8 cellular contexts compared by ENCODE assay signal in genomic region chr2:11344956-11345671, GRCh38. TPM values are rescaled to one million over a fixed set of nuclear protein-coding genes. Genes with fewer than 3 reads are reported as not detected.
DNase-seq lines count a peak whose midpoint lies in the region; ATAC-seq and TF ChIP-seq lines count a peak whose summit lies in the region.

No MANE protein-coding gene starts in this region.

- no peak overlapping the region for H2AFZ ChIP-seq in H9 (ENCODE audit: low read length)

- H3K14ac ChIP-seq in H9 (ENCODE audit: insufficient read depth, low read length): peak overlapping the region; percentile 65; the same call in 1 of the 2 replicates

- no peaks in the 10 kb centered on the region for H4K20me1 ChIP-seq in H9 (ENCODE audit: control insufficient read depth, insufficient read depth, insufficient read length)

- no peaks in the 10 kb centered on the region for H3K36me3 ChIP-seq in heart right ventricle

- peak overlapping the region; percentile 54 to 98 (median 94) for H3K4me3 ChIP-seq in heart right ventricle

- peak overlapping the region; percentile 85 for H3K4me2 ChIP-seq in H9 (ENCODE audit: insufficient read depth, insufficient read length, low read length)

- peak overlapping the region; percentile 76 to 87 for H3K4me3 Mint-ChIP-seq in H9
- H3K4me3 Mint-ChIP-seq in activated naive CD8-positive, alpha-beta T cell treated with anti-CD3 and anti-CD28 coated beads, Interleukin-2, amount 50 U/mL, for 24 hours: peak overlapping the region; percentile 73

- H3K79me2 ChIP-seq in H9 (ENCODE audit: insufficient read depth, low read length): peaks cover 15% of the 10 kb centered on the region

- no peak overlapping the region for H2BK12ac ChIP-seq in H9 (ENCODE audit: insufficient read length, low read depth, low read length)

- no CpG with 5 or more reads among the region's 58 CpGs for WGBS in H9 (ENCODE audit: extremely low coverage, insufficient read length, low lambda C conversion rate)
- WGBS in heart right ventricle, 2 donors: 1 to 2% methylated on average over 57 to 58 of the region's 58 CpGs

- peak; percentile 52 for ATAC-seq in activated naive CD8-positive, alpha-beta T cell treated with anti-CD3 and anti-CD28 coated beads, Interleukin-2, amount 50 U/mL, for 24 hours
- ATAC-seq in heart right ventricle: peak; percentile 56 to 81 (median 63)
- ATAC-seq in GM21737 (IDR thresholded peaks at IDR 0.05; ENCODE audit: unreplicated experiment): no peak

- no peaks in the 10 kb centered on the region for H3K9me3 Mint-ChIP-seq in H9
- H3K9me3 Mint-ChIP-seq in activated naive CD8-positive, alpha-beta T cell treated with anti-CD3 and anti-CD28 coated beads, Interleukin-2, amount 50 U/mL, for 24 hours: no peaks in the 10 kb centered on the region

- no peak overlapping the region for H2BK20ac ChIP-seq in H9 (ENCODE audit: low read depth, low read length, poor library complexity, severe bottlenecking)

- no peak overlapping the region for H3K23ac ChIP-seq in H9 (ENCODE audit: insufficient read length, low read depth, low read length)

- no peak overlapping the region for H3T11ph ChIP-seq in H9 (ENCODE audit: low read length)

- H3K56ac ChIP-seq in H9 (ENCODE audit: insufficient read length, low read depth, low read length): no peak overlapping the region

- TF ChIP-seq CTCF in H9 (conservative IDR thresholded peaks at IDR 0.05): 0 out of 3 replicates have a peak, but pooled peaks have one; percentile 9
- peak in 2 of 9 donors; percentile 25 to 29 for TF ChIP-seq CTCF in heart right ventricle (IDR thresholded peaks at IDR 0.05)

- H2BK5ac ChIP-seq in H9 (ENCODE audit: insufficient read length, low read length): no peak overlapping the region

- H3K18ac ChIP-seq in H9 (ENCODE audit: insufficient read length, low read depth, low read length): peak overlapping the region; percentile 52

- H3K27ac ChIP-seq in H9 (ENCODE audit: insufficient read length, low read depth, low read length) (peak overlapping the region; percentile 17), heart right ventricle (peak overlapping the region; percentile 95 to 100 (median 99))

- H3K4me1 ChIP-seq in H9 (ENCODE audit: insufficient read depth, low read length): peaks cover 6% of the 10 kb centered on the region
- H3K4me1 ChIP-seq in heart right ventricle: peaks cover 0 to 50% (median 31%) of the 10 kb centered on the region in 9 donors

- no peak overlapping the region for H3K4ac ChIP-seq in H9 (ENCODE audit: low read depth, low read length)

- H4K8ac ChIP-seq in H9 (replicated peaks; ENCODE audit: insufficient read length, low read depth, low read length): no peak overlapping the region

- DNase-seq in NCI-H1092 treated with DMSO at 0.1 percent for 48 hours (lab: John Stamatoyannopoulos, UW) (peak; percentile 11), NCI-H1092 (lab: John Stamatoyannopoulos, UW) (no peak), H9 (no peak), NCI-H460 (ENCODE audit: extremely low read depth, low read depth) (peak; percentile 22), heart right ventricle (peak; percentile 46 to 63), pons (ENCODE audit: low spot score) (peak; percentile 77)
- no peak for DNase-seq in activated naive CD8-positive, alpha-beta T cell treated with anti-CD3 and anti-CD28 coated beads, Interleukin-2, amount 50 U/mL, for 24 hours

- no peak overlapping the region for H2BK15ac ChIP-seq in H9 (ENCODE audit: low read depth, low read length)

- no peak overlapping the region for H4K5ac ChIP-seq in H9 (ENCODE audit: insufficient read length, low read depth, low read length)

- H3K23me2 ChIP-seq in H9 (ENCODE audit: insufficient read length, low read depth, low read length, poor library complexity, severe bottlenecking): peaks cover 19% of the 10 kb centered on the region

- H4K91ac ChIP-seq in H9 (ENCODE audit: insufficient read length, low read depth, low read length): no peak overlapping the region

- no peak overlapping the region for H2BK120ac ChIP-seq in H9 (ENCODE audit: low read depth, low read length, poor library complexity, severe bottlenecking)

- H3K27me3 Mint-ChIP-seq in H9 (ENCODE audit: low read depth): peaks cover 5% of the 10 kb centered on the region
- no peaks in the 10 kb centered on the region for H3K27me3 Mint-ChIP-seq in activated naive CD8-positive, alpha-beta T cell treated with anti-CD3 and anti-CD28 coated beads, Interleukin-2, amount 50 U/mL, for 24 hours

- H3K9ac ChIP-seq in H9 (ENCODE audit: extremely low read depth, insufficient read length, low read length): peak overlapping the region; percentile 36

- peak overlapping the region; percentile 84 to 96 (median 96) for H3K27ac Mint-ChIP-seq in H9
- peak overlapping the region; percentile 82 for H3K27ac Mint-ChIP-seq in activated naive CD8-positive, alpha-beta T cell treated with anti-CD3 and anti-CD28 coated beads, Interleukin-2, amount 50 U/mL, for 24 hours

- intact Hi-C loops in heart right ventricle (cut with DNase I): loop anchor here in 9 of 10 donors (2.0 to 10.0 kb wide), 14 partner anchors 32 to 188 kb away; partner anchors contain the start of gene SLC66A3 (in 1 of the 9)

- peaks cover 36 to 39% of the 10 kb centered on the region in 2 experiments for H3K4me1 Mint-ChIP-seq in H9
- peaks cover 27% of the 10 kb centered on the region for H3K4me1 Mint-ChIP-seq in activated naive CD8-positive, alpha-beta T cell treated with anti-CD3 and anti-CD28 coated beads, Interleukin-2, amount 50 U/mL, for 24 hours

- H3K27me3 ChIP-seq in H9 (ENCODE audit: insufficient read depth, low read length) (no peaks in the 10 kb centered on the region), heart right ventricle (no peaks in the 10 kb centered on the region)

- no peak overlapping the region for H2AK5ac ChIP-seq in H9 (ENCODE audit: insufficient read length, low read length)

- no peaks in the 10 kb centered on the region for H3K79me1 ChIP-seq in H9 (ENCODE audit: insufficient read depth, low read depth, low read length, poor library complexity, severe bottlenecking)

- H3K9me3 ChIP-seq in H9 (ENCODE audit: control insufficient read depth, low read depth, low read length) (no peaks in the 10 kb centered on the region), heart right ventricle (no peaks in the 10 kb centered on the region)

- H3K36me3 Mint-ChIP-seq in H9 (ENCODE audit: insufficient read depth in 1 of 3, low read depth in 3 of 3): peaks cover 0 to 2% (median 0%) of the 10 kb centered on the region in 3 experiments; a peak in 1 of 7 replicates
- H3K36me3 Mint-ChIP-seq in activated naive CD8-positive, alpha-beta T cell treated with anti-CD3 and anti-CD28 coated beads, Interleukin-2, amount 50 U/mL, for 24 hours (ENCODE audit: low read depth): no peaks in the 10 kb centered on the region

RNA-seq across cellular contexts. Expression of gene ROCK2, which starts 0.7 kb away (rescaled TPM):
- total RNA-seq in H9 (2021): 33.2 and 35.1 TPM in 2 replicates
- 25.5 and 31.7 TPM in 2 replicates for total RNA-seq in NCI-H460 (2014; rRNA removed; shearing (Covaris generic))
- polyA plus RNA-seq in NCI-H460 (2014; cell fraction: nucleus; rRNA removed): 9.2 and 11.9 TPM in 2 replicates
- total RNA-seq in heart right ventricle: 10 to 100 TPM; 29.7 to 51.8 (median 38.5) TPM
- polyA plus RNA-seq in heart right ventricle: 1 to 10 TPM; 6.9 to 8.6 TPM

Comparison
In these comparisons a context has a peak if more than half of its experiments do, and no peak if none do; other contexts are left out.
1. DNase-seq: peak in NCI-H1092 treated with DMSO at 0.1 percent for 48 hours (single experiment), NCI-H460 (single experiment), heart right ventricle (2 of 2) and pons (single experiment); none in NCI-H1092 (single experiment), H9 (single experiment) and activated naive CD8-positive, alpha-beta T cell treated with anti-CD3 and anti-CD28 coated beads, Interleukin-2, amount 50 U/mL, for 24 hours (single experiment).